In the genomic region with DNA sequence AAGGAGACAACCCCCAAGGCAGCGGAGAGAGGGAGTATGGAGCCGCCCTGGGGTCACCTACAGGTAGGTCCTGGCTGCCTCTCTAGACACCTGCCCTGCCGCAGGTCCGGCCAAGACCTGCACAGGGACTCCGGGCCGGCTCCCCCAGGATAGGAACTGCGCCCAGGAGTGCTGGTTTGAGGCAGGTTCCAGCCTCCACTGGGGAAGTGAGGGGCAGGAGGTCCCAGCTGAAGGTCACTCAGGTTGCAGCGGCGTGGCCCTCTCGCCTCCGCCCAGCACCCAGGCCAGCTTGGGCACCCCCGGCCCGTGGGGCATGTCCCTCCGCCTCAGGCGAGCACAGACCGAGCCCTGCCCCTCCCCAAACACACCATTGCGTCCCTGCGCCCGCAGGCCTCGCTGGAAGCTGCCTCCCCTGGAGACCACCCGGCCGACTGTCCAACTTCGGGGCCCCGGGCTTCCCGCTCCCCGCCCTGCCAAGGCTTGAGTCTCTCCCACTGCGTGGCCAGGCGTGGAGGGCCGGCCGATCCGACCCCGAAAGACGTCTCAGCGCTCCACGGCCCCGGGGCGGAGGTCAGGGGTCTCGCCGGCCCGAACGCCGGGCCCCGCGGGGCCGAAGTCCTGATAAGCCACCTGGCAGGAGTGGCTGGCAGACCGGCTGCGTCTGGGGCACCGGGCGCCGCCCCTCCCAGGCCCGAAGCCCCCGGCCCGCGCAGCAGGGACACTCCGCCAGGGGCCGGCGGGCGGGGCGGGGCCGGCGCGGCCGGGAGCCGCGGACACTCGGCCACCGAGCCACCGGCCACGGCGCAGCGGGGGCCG, we compare ENCODE assay signal across 8 cellular contexts. TPM values are rescaled to one million over a fixed set of nuclear protein-coding genes. Genes with fewer than 3 reads are reported as not detected.
A peak's percentile ranks its signal among the peaks of the same experiment; 100 is the strongest.
DNase-seq lines count a peak whose midpoint lies in the region; ATAC-seq, FAIRE-seq and TF ChIP-seq lines count a peak whose summit lies in the region.

No MANE protein-coding gene starts in this region.

- peaks cover 14% of the 10 kb centered on the region for H3K36me3 Mint-ChIP-seq in osteocyte (ENCODE audit: unreplicated experiment)

- DNase-seq in RWPE1 (ENCODE audit: low spot score): peak; percentile 13
- no peak for DNase-seq in fibroblast of mammary gland (ENCODE audit: low read depth)
- peak; percentile 83 for DNase-seq in osteocyte (ENCODE audit: extremely low spot score, unreplicated experiment)
- no peak for DNase-seq in effector CD8-positive, alpha-beta T cell (lab: John Stamatoyannopoulos, UW)
- no peak for DNase-seq in RCC 7860 (ENCODE audit: low spot score)
- DNase-seq in NCI-H226: no peak

- peak overlapping the region; percentile 99 for H3K27ac ChIP-seq in RWPE1

- H3K27ac Mint-ChIP-seq in osteocyte (ENCODE audit: unreplicated experiment): peak overlapping the region; percentile 88

- ATAC-seq in GM21619 (IDR thresholded peaks at IDR 0.05; ENCODE audit: unreplicated experiment) (peak; percentile 2), HG03196 (IDR thresholded peaks at IDR 0.05; ENCODE audit: unreplicated experiment) (no peak)

- peak overlapping the region; percentile 72 for H3K4me3 Mint-ChIP-seq in osteocyte (ENCODE audit: unreplicated experiment)

- TF ChIP-seq CTCF in RWPE1 (conservative IDR thresholded peaks at IDR 0.05; ENCODE audit: low read depth) (no peak), fibroblast of mammary gland (conservative IDR thresholded peaks at IDR 0.05; ENCODE audit: control insufficient read depth, insufficient read depth, low read depth, low read length) (no peak), osteocyte (IDR thresholded peaks at IDR 0.05) (no peak)

- POLR2A ChIA-PET in RWPE1 (lab: Yijun Ruan, JAX; ENCODE audit: low non-redundant PET): interaction anchor here (0.7 kb wide), 1 partner anchor 14 kb away, joined by 3 read pairs; no protein-coding TSS in a partner anchor

- CTCF ChIA-PET in RWPE1 (lab: Yijun Ruan, JAX): interaction anchor here (0.5 kb wide), 1 partner anchor 20 kb away, joined by 3 read pairs; no protein-coding TSS in a partner anchor

- no peak for FAIRE-seq in RCC 7860 (lab: Jason Lieb, UNC)

- peak overlapping the region; percentile 62 for H3K4me3 ChIP-seq in fibroblast of mammary gland (ENCODE audit: control insufficient read depth, low read depth, low read length)

- H3K4me1 Mint-ChIP-seq in osteocyte (ENCODE audit: unreplicated experiment): peaks cover 14% of the 10 kb centered on the region

- H3K9me3 Mint-ChIP-seq in osteocyte (ENCODE audit: unreplicated experiment): no peaks in the 10 kb centered on the region

- H3K27me3 Mint-ChIP-seq in osteocyte (ENCODE audit: unreplicated experiment): no peaks in the 10 kb centered on the region

RNA-seq across cellular contexts. Expression of gene SKI, which starts 1.4 kb away (rescaled TPM):
- total RNA-seq in osteocyte: 131 and 132 TPM in 2 replicates

RNA-seq across cellular contexts. Expression of gene FAAP20, which starts 32.2 kb away (rescaled TPM):
- total RNA-seq in osteocyte: 85.1 and 90.4 TPM in 2 replicates

Comparison
In these comparisons a context has a peak if more than half of its experiments do, and no peak if none do; other contexts are left out.
1. DNase-seq: peak in RWPE1 (single experiment) and osteocyte (single experiment); none in fibroblast of mammary gland (single experiment), effector CD8-positive, alpha-beta T cell (single experiment), RCC 7860 (single experiment) and NCI-H226 (single experiment).